ENCODE assay signal across 8 cellular contexts in the genomic region with DNA sequence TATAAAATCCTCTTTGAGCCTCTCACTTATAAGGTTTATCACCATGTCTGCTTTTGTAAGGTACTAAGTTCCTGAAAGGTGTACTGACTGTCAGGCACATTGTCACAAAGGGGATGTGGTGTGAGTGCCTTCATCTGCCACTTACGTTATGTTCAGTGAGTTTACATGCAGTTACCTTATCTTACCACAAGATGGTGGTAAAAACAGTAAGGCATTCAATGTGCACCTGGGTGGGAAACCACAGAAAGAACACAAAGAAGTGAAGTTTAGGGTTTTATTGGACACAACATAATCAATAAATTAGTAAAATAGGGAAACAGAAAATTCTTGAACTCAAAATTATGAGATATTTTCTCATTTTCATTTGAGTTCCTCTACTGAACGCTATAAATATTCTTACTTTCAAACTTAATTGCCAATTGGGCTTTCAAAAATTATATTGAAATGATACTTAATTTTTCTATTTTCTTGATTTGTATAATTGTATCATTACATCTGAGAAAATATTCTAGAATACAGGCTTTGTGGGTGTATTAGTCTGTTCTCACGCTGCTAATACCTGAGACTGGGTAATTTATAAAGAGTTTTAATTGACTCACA.
DNase-seq lines count a peak whose midpoint lies in the region; ATAC-seq and FAIRE-seq lines count a peak whose summit lies in the region.

No MANE protein-coding gene starts in this region.

- ATAC-seq in GM19467 (IDR thresholded peaks at IDR 0.05; ENCODE audit: unreplicated experiment) (peak; percentile 96), HG03457 (IDR thresholded peaks at IDR 0.05; ENCODE audit: unreplicated experiment) (peak; percentile 93)

- DNase-seq in Daoy (ENCODE audit: low read depth) (peak; percentile 2), NCI-H82 treated with DMSO at 0.1 percent for 48 hours (lab: John Stamatoyannopoulos, UW; ENCODE audit: unreplicated experiment) (peak; percentile 25), medulla oblongata (ENCODE audit: extremely low spot score) (peak; percentile 77)
- no peak for DNase-seq in stimulated activated CD4-positive, alpha-beta T cell treated with anti-CD3 and anti-CD28 coated beads, Interleukin-12 subunit alpha, Interleukin-12 subunit beta, amount 100 ng/mL, for 4 hours
- no peak for DNase-seq in stimulated activated naive CD4-positive, alpha-beta T cell treated with Interleukin-2 at 50 U/mL for 16 hours (lab: John Stamatoyannopoulos, UW)

- FAIRE-seq in colon (lab: Jason Lieb, UNC): peak; percentile 5

Comparison
In these comparisons a context has a peak if more than half of its experiments do, and no peak if none do; other contexts are left out.
1. DNase-seq: peak in Daoy (single experiment), NCI-H82 treated with DMSO at 0.1 percent for 48 hours (single experiment) and medulla oblongata (single experiment); none in stimulated activated CD4-positive, alpha-beta T cell treated with anti-CD3 and anti-CD28 coated beads, Interleukin-12 subunit alpha, Interleukin-12 subunit beta, amount 100 ng/mL, for 4 hours (single experiment) and stimulated activated naive CD4-positive, alpha-beta T cell treated with Interleukin-2 at 50 U/mL for 16 hours (single experiment).